In the genomic region with DNA sequence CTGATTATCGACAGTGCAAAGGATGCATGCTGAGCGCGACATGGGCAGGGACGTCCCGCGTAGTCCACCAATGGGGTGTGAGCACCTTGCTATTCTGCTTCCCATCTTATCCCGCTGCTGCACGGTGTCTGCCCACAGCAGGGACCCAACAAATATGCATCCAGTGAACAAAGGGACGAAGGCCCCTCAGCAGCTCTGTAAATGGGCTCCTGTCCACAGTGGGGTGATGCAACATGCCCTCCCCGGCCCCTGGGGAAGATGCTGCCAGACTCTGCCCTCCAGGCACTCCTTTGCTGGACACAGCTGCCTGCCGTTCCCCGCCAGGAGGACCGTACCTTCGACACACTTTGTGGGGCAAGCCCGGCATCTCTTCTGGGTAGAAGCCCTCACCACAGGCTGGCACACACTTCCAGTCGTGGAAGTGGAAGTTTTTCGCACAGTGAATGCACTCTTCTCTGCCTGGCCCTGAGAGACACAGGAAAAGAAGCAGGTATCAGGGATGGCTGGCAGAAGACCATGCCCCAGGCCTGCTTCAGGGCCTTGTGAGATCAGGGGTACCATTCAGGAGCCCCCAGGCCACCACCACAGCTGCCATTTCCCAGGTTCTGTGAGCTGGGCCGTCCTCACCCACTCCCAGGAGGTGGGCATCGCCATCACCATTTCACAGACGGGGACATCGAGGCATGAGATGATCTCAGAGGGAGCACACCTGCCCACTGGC, we compare ENCODE assay signal across 18 cellular contexts. TPM values are rescaled to one million over a fixed set of nuclear protein-coding genes. Genes with fewer than 3 reads are reported as not detected.
DNase-seq lines count a peak whose midpoint lies in the region; ATAC-seq and TF ChIP-seq lines count a peak whose summit lies in the region.
"Had no signal": no experiment of that assay in that cellular context is flagged by ENCODE, and none has a peak within 500 bp of the region (broad histone marks: within the 10 kb centered on the region; RNA-seq: fewer than 3 reads in every experiment).

No MANE protein-coding gene starts in this region.

- no peak overlapping the region for H3K4me2 ChIP-seq in neuronal stem cell (ENCODE audit: insufficient read depth, low read length, poor library complexity, severe bottlenecking)

- H2BK120ac ChIP-seq in neuronal stem cell (ENCODE audit: low read depth, low read length): peak overlapping the region; percentile 48

- TF ChIP-seq CTCF in chondrocyte (IDR thresholded peaks at IDR 0.05): no peak
- TF ChIP-seq CTCF in Calu3 (IDR thresholded peaks at IDR 0.05; ENCODE audit: unreplicated experiment): no peak
- no peak for TF ChIP-seq CTCF in GM13977 (IDR thresholded peaks at IDR 0.05; ENCODE audit: extremely low read depth, insufficient read depth, missing control alignments)

- 90% methylated on average over 21 of the region's 21 CpGs for WGBS in right cardiac atrium
- no CpG with 5 or more reads among the region's 21 CpGs for WGBS in neuronal stem cell (ENCODE audit: extremely low coverage in 2 of 2, insufficient read length in 2 of 2, insufficient replicate concordance in 1 of 2), 2 donors

- no peak overlapping the region for H3K9ac ChIP-seq in neuronal stem cell (ENCODE audit: low read depth, low read length, poor library complexity)

- no peak overlapping the region for H2BK15ac ChIP-seq in neuronal stem cell (ENCODE audit: low read length)

- H3K4me1 ChIP-seq in right cardiac atrium (ENCODE audit: control insufficient read depth, insufficient read depth, low read length) (no peaks in the 10 kb centered on the region), neuronal stem cell (ENCODE audit: control insufficient read depth in 2 of 2, insufficient read depth in 1 of 2, low read depth in 1 of 2, low read length in 2 of 2) (peaks cover 2% of the 10 kb centered on the region in 2 donors)
- H3K4me1 ChIP-seq: SJCRH30 had no signal

- in situ Hi-C loops in GM13977 (cut with MboI; ENCODE audit: low pct_unique_long_range_greater_than_20kb, low sequenced_read_pairs, unreplicated experiment): no loop called here

- BruUV-seq in Calu3 (replicated peaks; lab: Mats Ljungman, UMichigan): no TSS peak

- CTCF ChIA-PET in Calu3 (lab: Charles Lee): no interaction called here

- H3K4ac ChIP-seq in neuronal stem cell (ENCODE audit: low read length): no peak overlapping the region

- H3K9me3 Mint-ChIP-seq in chondrocyte (ENCODE audit: low read depth) (no peaks in the 10 kb centered on the region), Calu3 (ENCODE audit: low read depth, unreplicated experiment) (no peaks in the 10 kb centered on the region)

- H3K27ac ChIP-seq in right cardiac atrium (ENCODE audit: low read length): no peak overlapping the region
- no peak overlapping the region for H3K27ac ChIP-seq in neuronal stem cell (replicated peaks; ENCODE audit: low read length)
- H3K27ac ChIP-seq: RWPE1, SJCRH30 had no signal

- H4K8ac ChIP-seq in neuronal stem cell (ENCODE audit: low read depth, low read length): peak overlapping the region; percentile 56

- no peak overlapping the region for H2BK5ac ChIP-seq in neuronal stem cell (ENCODE audit: low read length)

- no peak overlapping the region for H2AK5ac ChIP-seq in neuronal stem cell (ENCODE audit: low read depth, low read length)

- H3K79me1 ChIP-seq in neuronal stem cell (ENCODE audit: low read depth, low read length): no peaks in the 10 kb centered on the region

- peak overlapping the region; percentile 66 for H3K18ac ChIP-seq in neuronal stem cell (ENCODE audit: low read length)

- H3K4me3 ChIP-seq in right cardiac atrium (ENCODE audit: low read length) (no peak overlapping the region), neuronal stem cell (ENCODE audit: low read length in 2 of 2) (no peak overlapping the region)
- H3K4me3 ChIP-seq: SJCRH30 had no signal

- no peak overlapping the region for H4K91ac ChIP-seq in neuronal stem cell (ENCODE audit: low read depth, low read length, poor library complexity)

- no peak overlapping the region for H3K23ac ChIP-seq in neuronal stem cell (ENCODE audit: low read depth, low read length, poor library complexity)

- H3K27me3 ChIP-seq in right cardiac atrium (ENCODE audit: control insufficient read depth, insufficient read depth) (no peaks in the 10 kb centered on the region), neuronal stem cell (ENCODE audit: control insufficient read depth in 3 of 3, insufficient read depth in 3 of 3, low read depth in 1 of 3, low read length in 3 of 3) (no peaks in the 10 kb centered on the region)

- peaks cover 6% of the 10 kb centered on the region for H3K27me3 Mint-ChIP-seq in chondrocyte (ENCODE audit: low read depth)
- peaks cover 7% of the 10 kb centered on the region for H3K27me3 Mint-ChIP-seq in Calu3 (ENCODE audit: unreplicated experiment)

- peak overlapping the region; percentile 51 for H3K14ac ChIP-seq in neuronal stem cell (ENCODE audit: low read length)

- H3K4me3 Mint-ChIP-seq in chondrocyte (ENCODE audit: unreplicated experiment) (no peak overlapping the region), Calu3 (ENCODE audit: low read depth, unreplicated experiment) (no peak overlapping the region)

- peak; percentile 76 for DNase-seq in cardiac septum (ENCODE audit: low spot score)
- DNase-seq in right cardiac atrium: no peak
- peak; percentile 87 for DNase-seq in chondrocyte (ENCODE audit: low spot score)
- no peak for DNase-seq in neuronal stem cell (ENCODE audit: low spot score)
- no peak for DNase-seq in Calu3
- no peak for DNase-seq in NCI-H69 (lab: John Stamatoyannopoulos, UW)
- no peak for DNase-seq in GM13977 (ENCODE audit: low spot score)
- no peak for DNase-seq in medulla oblongata (ENCODE audit: extremely low spot score)
- DNase-seq: C1 segment of cervical spinal cord, DMS153, IMR-90, Kasumi-1, NCI-H1105, NCI-H187 treated with DMSO at 0.1 percent for 48 hours, NCI-H526 treated with DMSO at 0.1 percent for 48 hours, PC-3, SJCRH30 had no signal

- H3K4me1 Mint-ChIP-seq in chondrocyte (ENCODE audit: low read depth) (no peaks in the 10 kb centered on the region), Calu3 (ENCODE audit: low read depth, unreplicated experiment) (no peaks in the 10 kb centered on the region)

- H3K36me3 ChIP-seq in neuronal stem cell (replicated peaks in 1 of 2; ENCODE audit: control insufficient read depth in 2 of 2, insufficient read depth in 2 of 2, low read length in 2 of 2): peaks cover 0 to 2% of the 10 kb centered on the region in 2 donors
- H3K36me3 ChIP-seq: SJCRH30 had no signal

- intact Hi-C loops in cardiac septum (cut with DNase I) (no loop called here), right cardiac atrium (cut with DNase I) (no loop called here), Calu3 (cut with micrococcal nuclease; ENCODE audit: unreplicated experiment) (no loop called here)

- no peak overlapping the region for H2AFZ ChIP-seq in neuronal stem cell (ENCODE audit: low read length)

- H3K9me3 ChIP-seq in right cardiac atrium (ENCODE audit: control insufficient read depth, low read length) (no peaks in the 10 kb centered on the region), neuronal stem cell (replicated peaks in 1 of 2; ENCODE audit: control insufficient read depth in 2 of 2, insufficient read depth in 1 of 2, low read depth in 1 of 2, low read length in 2 of 2) (no peaks in the 10 kb centered on the region)
- H3K9me3 ChIP-seq: SJCRH30 had no signal

- ATAC-seq in right cardiac atrium: no peak
- ATAC-seq: PC-3 had no signal

- H3K36me3 Mint-ChIP-seq in chondrocyte (ENCODE audit: low read depth) (no peaks in the 10 kb centered on the region), Calu3 (ENCODE audit: insufficient read depth, unreplicated experiment) (no peaks in the 10 kb centered on the region)

- H3K27ac Mint-ChIP-seq in chondrocyte (ENCODE audit: unreplicated experiment): no peak overlapping the region
- no peak overlapping the region for H3K27ac Mint-ChIP-seq in Calu3 (ENCODE audit: unreplicated experiment)

- peak overlapping the region; percentile 49 for H2BK12ac ChIP-seq in neuronal stem cell (ENCODE audit: low read length)

RNA-seq across cellular contexts. Expression of a gene that starts 18.2 kb away (rescaled TPM):
- total RNA-seq in cardiac septum (26.0 TPM), right cardiac atrium (10 to 100 TPM; 23.4 to 33.6 (median 27.7) TPM), chondrocyte (35.5 to 68.0 TPM (median 35.7 TPM) in 3 replicates), Calu3 (2022) (123 and 140 TPM in 2 replicates)
- 37.3 TPM for polyA plus RNA-seq in right cardiac atrium
- 125 TPM for polyA plus RNA-seq in neuronal stem cell (2013, experiment 1 of 2)
- polyA plus RNA-seq in neuronal stem cell (2013, experiment 2 of 2): 129 TPM

RNA-seq across cellular contexts. Expression of a gene that starts 35.9 kb away (rescaled TPM):
- total RNA-seq in cardiac septum: 51.6 TPM
- 10 to 100 TPM; 27.4 to 61.4 (median 35.0) TPM for total RNA-seq in right cardiac atrium
- 52.3 TPM for polyA plus RNA-seq in right cardiac atrium
- total RNA-seq in chondrocyte: 68.0 to 87.8 TPM (median 84.8 TPM) in 3 replicates
- 27.7 TPM for polyA plus RNA-seq in neuronal stem cell (2013, experiment 1 of 2)
- polyA plus RNA-seq in neuronal stem cell (2013, experiment 2 of 2): 28.7 TPM
- total RNA-seq in Calu3 (2022): 83.3 and 85.0 TPM in 2 replicates

Comparison
In these comparisons a context has a peak if more than half of its experiments do, and no peak if none do; other contexts are left out.
1. DNase-seq: peak in cardiac septum (single experiment) and chondrocyte (single experiment); none in right cardiac atrium (0 of 3), neuronal stem cell (single experiment), Calu3 (single experiment), NCI-H69 (single experiment), GM13977 (single experiment) and medulla oblongata (single experiment).